Comparison of ENCODE assay signal across 1 cellular context in genomic region chr9:13033959-13034695, GRCh38.
TF ChIP-seq lines count a peak whose summit lies in the region.

No MANE protein-coding gene starts in this region.

TF ChIP-seq in H1, 55 proteins besides CTCF, POLR2A, EP300 and RAD21 (continued from another document):
- TF ChIP-seq ASH2L (IDR thresholded peaks at IDR 0.05; ENCODE audit: low read length) (no peak), SP1 (IDR thresholded peaks at IDR 0.05; ENCODE audit: low read depth, low read length) (no peak), GABPA (IDR thresholded peaks at IDR 0.05; ENCODE audit: borderline replicate concordance, insufficient read depth, low read length) (no peak), TAF1 (IDR thresholded peaks at IDR 0.05; ENCODE audit: low read depth, low read length) (no peak), BACH1 (IDR thresholded peaks at IDR 0.05; ENCODE audit: low read length) (no peak), KDM4A (IDR thresholded peaks at IDR 0.05; ENCODE audit: low read depth, low read length, severe bottlenecking) (no peak), USF2 (IDR thresholded peaks at IDR 0.05; ENCODE audit: low read length) (no peak), ATF2 (IDR thresholded peaks at IDR 0.05; ENCODE audit: low read length) (no peak), RBBP5 (IDR thresholded peaks at IDR 0.05; ENCODE audit: borderline replicate concordance, low read depth, low read length) (no peak), JUND (IDR thresholded peaks at IDR 0.05; ENCODE audit: low read length) (no peak), CREB1 (IDR thresholded peaks at IDR 0.05) (no peak; the same call in 1 of the 2 replicates), SAP30 (IDR thresholded peaks at IDR 0.05; ENCODE audit: insufficient read depth, insufficient replicate concordance, low read length) (no peak), MAFK (IDR thresholded peaks at IDR 0.05; ENCODE audit: low read depth, low read length) (no peak), ZNF274 (IDR thresholded peaks at IDR 0.05; ENCODE audit: borderline replicate concordance, extremely low read depth, low read length) (no peak)
- TF ChIP-seq, protein P1, sequence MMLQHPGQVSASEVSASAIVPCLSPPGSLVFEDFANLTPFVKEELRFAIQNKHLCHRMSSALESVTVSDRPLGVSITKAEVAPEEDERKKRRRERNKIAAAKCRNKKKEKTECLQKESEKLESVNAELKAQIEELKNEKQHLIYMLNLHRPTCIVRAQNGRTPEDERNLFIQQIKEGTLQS (IDR thresholded peaks at IDR 0.05; ENCODE audit: insufficient read depth, low read depth, low read length): no peak
TF ChIP-seq in H1: peak in this region for 0.
